ENCODE assay signal across 1 cellular context in genomic region chr3:99960123-99960878, GRCh38.
TF ChIP-seq lines count a peak whose summit lies in the region.

No MANE protein-coding gene starts in this region.

TF ChIP-seq in IMR-90, 13 proteins besides CTCF, POLR2A, EP300 and RAD21 (continued from another document):
- no peak for TF ChIP-seq RFX5 (IDR thresholded peaks at IDR 0.05; ENCODE audit: low read depth, low read length)
- no peak for TF ChIP-seq ELK1 (IDR thresholded peaks at IDR 0.05; ENCODE audit: borderline replicate concordance, low read depth, low read length)
- no peak for TF ChIP-seq CHD1 (IDR thresholded peaks at IDR 0.05; ENCODE audit: low read depth, low read length)
- TF ChIP-seq RCOR1 (IDR thresholded peaks at IDR 0.05; ENCODE audit: insufficient replicate concordance, low read length): no peak
- TF ChIP-seq BHLHE40 (IDR thresholded peaks at IDR 0.05; ENCODE audit: low read depth, low read length): no peak
- no peak for TF ChIP-seq FOS (IDR thresholded peaks at IDR 0.05; ENCODE audit: low read depth, low read length)
- TF ChIP-seq CEBPB (IDR thresholded peaks at IDR 0.05; ENCODE audit: low read depth, low read length): no peak
- no peak for TF ChIP-seq NFE2L2 (IDR thresholded peaks at IDR 0.05; ENCODE audit: low read depth, low read length)
TF ChIP-seq in IMR-90: peak in this region for 0.
